In the genomic region with DNA sequence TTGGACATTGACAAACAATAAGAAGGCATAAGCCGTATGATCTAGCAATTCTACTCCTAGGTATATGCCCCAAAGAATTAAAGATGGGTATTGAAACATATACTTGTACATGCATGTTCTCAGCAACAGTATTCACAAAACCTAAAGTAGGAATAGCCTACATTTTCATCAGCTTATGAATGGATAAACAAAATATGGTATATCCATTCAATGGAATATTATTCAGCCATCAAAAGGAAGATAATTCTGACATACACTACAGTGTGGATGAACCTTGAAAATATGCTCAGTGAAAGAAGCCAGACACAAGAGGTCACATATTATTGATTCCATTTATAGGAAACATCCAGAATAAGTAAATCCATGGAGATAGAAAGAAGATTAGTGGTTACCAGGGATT, we compare ENCODE assay signal across 8 cellular contexts. TPM values are rescaled to one million over a fixed set of nuclear protein-coding genes. Genes with fewer than 3 reads are reported as not detected.
"Had no signal": no experiment of that assay in that cellular context is flagged by ENCODE, and none has a peak within 500 bp of the region (broad histone marks: within the 10 kb centered on the region; RNA-seq: fewer than 3 reads in every experiment).

No MANE protein-coding gene starts in this region.

- ATAC-seq: HepG2, K562 had no signal

- DNase-seq: IMR-90, KBM-7, KG1 had no signal

- H3K4me3 ChIP-seq: K562 had no signal

- H3K9ac ChIP-seq: KMS-11 had no signal

- FAIRE-seq: HepG2, HTR-8/SVneo, K562 had no signal

- H3K27ac ChIP-seq: HL-60, KMS-11 had no signal

- H3K4me2 ChIP-seq: KMS-11 had no signal

RNA-seq across cellular contexts. Expression of gene CELF4, which starts 56.0 kb away (rescaled TPM):
- polyA plus RNA-seq: HepG2, IMR-90 had no signal
